10 cellular contexts compared by ENCODE assay signal in the genomic region with DNA sequence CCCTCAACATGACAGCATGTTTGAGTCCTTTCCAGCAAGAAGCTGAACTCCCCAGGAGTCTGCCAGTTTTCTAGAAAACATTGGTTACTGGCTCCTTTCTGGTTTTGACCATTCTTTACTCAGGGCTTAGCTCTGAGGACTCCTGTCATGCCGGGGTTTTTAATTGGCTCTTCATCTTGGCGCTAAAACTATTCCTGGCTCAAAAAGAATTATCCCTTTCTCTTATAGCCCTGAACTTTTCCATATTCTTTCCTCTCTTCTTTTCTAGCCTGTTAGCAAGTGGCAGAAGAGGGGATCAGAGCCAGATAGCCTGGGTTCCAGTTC. TPM values are rescaled to one million over a fixed set of nuclear protein-coding genes. Genes with fewer than 3 reads are reported as not detected.
DNase-seq lines count a peak whose midpoint lies in the region; ATAC-seq and TF ChIP-seq lines count a peak whose summit lies in the region.
"Had no signal": no experiment of that assay in that cellular context is flagged by ENCODE, and none has a peak within 500 bp of the region (broad histone marks: within the 10 kb centered on the region; RNA-seq: fewer than 3 reads in every experiment).

No MANE protein-coding gene starts in this region.

- peak; percentile 28 for ATAC-seq in GM18502 (IDR thresholded peaks at IDR 0.05; ENCODE audit: poor library complexity, unreplicated experiment)
- peak; percentile 14 for ATAC-seq in GM21786 (IDR thresholded peaks at IDR 0.05; ENCODE audit: unreplicated experiment)
- ATAC-seq in naive thymus-derived CD8-positive, alpha-beta T cell = peak in 1 of 2 donors; percentile 10
- ATAC-seq: HCT116 had no signal

- H3K9me3 Mint-ChIP-seq in naive thymus-derived CD8-positive, alpha-beta T cell = no peaks in the 10 kb centered on the region

- peaks cover 0 to 7% (median 0%) of the 10 kb centered on the region in 5 donors for H3K27me3 Mint-ChIP-seq in naive thymus-derived CD8-positive, alpha-beta T cell

- peak overlapping the region in 7 of 10 donors; percentile 30 to 85 (median 67) for H3K27ac Mint-ChIP-seq in naive thymus-derived CD8-positive, alpha-beta T cell

- H3K36me3 Mint-ChIP-seq in naive thymus-derived CD8-positive, alpha-beta T cell = no peaks in the 10 kb centered on the region

- POLR2A ChIA-PET in naive thymus-derived CD8-positive, alpha-beta T cell (lab: Charles Lee) = no interaction called here

- H3K4me3 ChIP-seq in WI38 (ENCODE audit: low read depth, low read length) = peak overlapping the region; percentile 16
- H3K4me3 ChIP-seq: mucosa of descending colon had no signal

- TF ChIP-seq CTCF in WI38 (IDR thresholded peaks at IDR 0.05; ENCODE audit: low read depth, low read length) = no peak

- H3K4me1 Mint-ChIP-seq in naive thymus-derived CD8-positive, alpha-beta T cell = peaks cover 22 to 54% (median 40%) of the 10 kb centered on the region in 4 donors

- no peak for DNase-seq in naive thymus-derived CD8-positive, alpha-beta T cell
- DNase-seq in NCI-H1436 (lab: John Stamatoyannopoulos, UW) (no peak), CD1c-positive myeloid dendritic cell (ENCODE audit: extremely low spot score) (no peak)
- DNase-seq in activated CD4-positive, alpha-beta T cell treated with anti-CD3 and anti-CD28 coated beads, Interleukin-2, amount 50 U/mL, for 48 hours = no peak
- DNase-seq: MM.1S, mucosa of descending colon had no signal

- peak overlapping the region; percentile 5 to 85 (median 70) for H3K4me3 Mint-ChIP-seq in naive thymus-derived CD8-positive, alpha-beta T cell

RNA-seq across cellular contexts. Expression of gene TRAF6, which starts 59.7 kb away (rescaled TPM):
- 10 to 100 TPM; 18.9 TPM for total RNA-seq in naive thymus-derived CD8-positive, alpha-beta T cell
- polyA plus RNA-seq in naive thymus-derived CD8-positive, alpha-beta T cell = 1 to 10 TPM; 5.4 to 9.5 (median 6.9) TPM
